Comparison of ENCODE assay signal across 16 cellular contexts in genomic region chr3:131729561-131729960, GRCh38.
A peak's percentile ranks its signal among the peaks of the same experiment; 100 is the strongest.
DNase-seq lines count a peak whose midpoint lies in the region; ATAC-seq, FAIRE-seq and TF ChIP-seq lines count a peak whose summit lies in the region.
"Had no signal": no experiment of that assay in that cellular context is flagged by ENCODE, and none has a peak within 500 bp of the region (broad histone marks: within the 10 kb centered on the region; RNA-seq: fewer than 3 reads in every experiment).

No MANE protein-coding gene starts in this region.

- BruUV-seq in PC-3 (replicated peaks; lab: Mats Ljungman, UMichigan), result no TSS peak

- H3K9me2 ChIP-seq in PC-3 (replicated peaks; ENCODE audit: low read length), result no peaks in the 10 kb centered on the region

- no peak overlapping the region for H2AFZ ChIP-seq in PC-3 (ENCODE audit: low read length)

- peak overlapping the region; percentile 39 to 48; a peak in 2 of 6 replicates for H3K27ac ChIP-seq in A549
- peak overlapping the region; percentile 53 for H3K27ac ChIP-seq in PC-3 (ENCODE audit: low read length)
- no peak overlapping the region for H3K27ac ChIP-seq in right cardiac atrium (ENCODE audit: low read length)
- H3K27ac ChIP-seq in uterus, result no peak overlapping the region
- H3K27ac ChIP-seq: BLaER1 treated with 17β-estradiol and CSF1 and Interleukin-3, amounts not matched to agents 10 nM and 100 nM had no signal

- H3K27me3 ChIP-seq in PC-3 (ENCODE audit: low read length) (no peaks in the 10 kb centered on the region), right cardiac atrium (ENCODE audit: control insufficient read depth, insufficient read depth) (no peaks in the 10 kb centered on the region), uterus (no peaks in the 10 kb centered on the region)
- H3K27me3 ChIP-seq: BLaER1 treated with 17β-estradiol and CSF1 and Interleukin-3, amounts not matched to agents 10 nM and 100 nM had no signal

- H3K36me3 ChIP-seq in PC-3 (ENCODE audit: low read depth, low read length) (no peaks in the 10 kb centered on the region), uterus (no peaks in the 10 kb centered on the region)
- H3K36me3 ChIP-seq: BLaER1 treated with 17β-estradiol and CSF1 and Interleukin-3, amounts not matched to agents 10 nM and 100 nM had no signal

- ATAC-seq in A549 (no peak), PC-3 (peak; percentile 18; the same call in 1 of the 2 replicates), right cardiac atrium (no peak)
- ATAC-seq: T-cell had no signal

- H3K9me3 ChIP-seq in A549 (no peaks in the 10 kb centered on the region), PC-3 (ENCODE audit: low read length) (no peaks in the 10 kb centered on the region), right cardiac atrium (ENCODE audit: control insufficient read depth, low read length) (no peaks in the 10 kb centered on the region), uterus (no peaks in the 10 kb centered on the region)
- H3K9me3 ChIP-seq: BLaER1 treated with 17β-estradiol and CSF1 and Interleukin-3, amounts not matched to agents 10 nM and 100 nM had no signal

- TF ChIP-seq RAD21 in A549 (conservative IDR thresholded peaks at IDR 0.05 in 1 of 2, IDR thresholded peaks at IDR 0.05 in 1 of 2), result no peak

- TF ChIP-seq CTCF in A549 (IDR thresholded peaks at IDR 0.05), result no peak
- no peak for TF ChIP-seq CTCF in PC-3 (conservative IDR thresholded peaks at IDR 0.05; ENCODE audit: low read depth, low read length)
- no peak for TF ChIP-seq CTCF in fibroblast of the aortic adventitia (IDR thresholded peaks at IDR 0.05; ENCODE audit: insufficient read depth, low read length)
- TF ChIP-seq CTCF in uterus (IDR thresholded peaks at IDR 0.05), result no peak

- peaks cover 5% of the 10 kb centered on the region for H3F3A ChIP-seq in PC-3 (ENCODE audit: low read length, unreplicated experiment)

- DNase-seq in A549 (ENCODE audit: low read depth in 1 of 2, low spot score in 1 of 2) (no peak), EH (ENCODE audit: low read depth) (peak; percentile 19), PC-3 (no peak), fibroblast of the aortic adventitia (ENCODE audit: low read depth) (peak; percentile 16), right cardiac atrium (no peak), NCI-H1694 treated with DMSO at 0.1 percent for 48 hours (lab: John Stamatoyannopoulos, UW) (no peak), uterus (no peak)
- DNase-seq: DMS 273 treated with DMSO at 0.1 percent for 48 hours; NCI-H1092; NCI-H187; NCI-H2171 treated with DMSO at 0.1 percent for 48 hours; NCI-H510A; NK-92 treated with Interleukin-12 subunit alpha and Interleukin-12 subunit beta, amount 100 ng/mL, for 24 hours; T-cell had no signal

- no peaks in the 10 kb centered on the region for H4K20me1 ChIP-seq in PC-3 (ENCODE audit: low read length)
- H4K20me1 ChIP-seq: BLaER1 treated with 17β-estradiol and CSF1 and Interleukin-3, amounts not matched to agents 10 nM and 100 nM had no signal

- H3K4me2 ChIP-seq in A549 (peak overlapping the region; percentile 58), PC-3 (ENCODE audit: low read length) (peak overlapping the region; percentile 30; the same call in 1 of the 2 replicates)
- H3K4me2 ChIP-seq: BLaER1 treated with 17β-estradiol and CSF1 and Interleukin-3, amounts not matched to agents 10 nM and 100 nM had no signal

- TF ChIP-seq EP300 in A549 (IDR thresholded peaks at IDR 0.05), result no peak

- H3K4me1 ChIP-seq in A549, result peaks cover 16% of the 10 kb centered on the region
- peaks cover 13% of the 10 kb centered on the region for H3K4me1 ChIP-seq in PC-3 (ENCODE audit: insufficient read depth, low read length)
- no peaks in the 10 kb centered on the region for H3K4me1 ChIP-seq in right cardiac atrium (ENCODE audit: control insufficient read depth, insufficient read depth, low read length)
- H3K4me1 ChIP-seq in uterus, result no peaks in the 10 kb centered on the region

- TF ChIP-seq POLR2A in A549 (IDR thresholded peaks at IDR 0.05; ENCODE audit: low read length), result no peak
- no peak for TF ChIP-seq POLR2A in uterus (IDR thresholded peaks at IDR 0.05)

- POLR2A ChIA-PET in A549 (lab: Yijun Ruan, JAX), result no interaction called here
- POLR2A ChIA-PET in PC-3 (lab: Charles Lee; ENCODE audit: unreplicated experiment), result no interaction called here

- CTCF ChIA-PET in A549 (lab: Yijun Ruan, JAX), result no interaction called here
- CTCF ChIA-PET in PC-3 (lab: Charles Lee), result no interaction called here

- H3K79me2 ChIP-seq in PC-3 (ENCODE audit: low read length), result no peaks in the 10 kb centered on the region

- H3K9ac ChIP-seq in PC-3 (ENCODE audit: low read length), result no peak overlapping the region
- H3K9ac ChIP-seq: BLaER1 treated with 17β-estradiol and CSF1 and Interleukin-3, amounts not matched to agents 10 nM and 100 nM had no signal

- intact Hi-C loops in PC-3 (cut with micrococcal nuclease) (no loop called here), right cardiac atrium (cut with DNase I) (no loop called here), uterus (cut with DNase I; ENCODE audit: low total_unique reads) (no loop called here)

- no peak for FAIRE-seq in A549 (lab: Jason Lieb, UNC)
- FAIRE-seq: GM19239 had no signal

- H3K4me3 ChIP-seq in A549 (no peak overlapping the region), PC-3 (ENCODE audit: low read length) (no peak overlapping the region), fibroblast of the aortic adventitia (ENCODE audit: low read depth, low read length) (no peak overlapping the region), right cardiac atrium (ENCODE audit: low read length) (no peak overlapping the region), uterus (no peak overlapping the region)
- H3K4me3 ChIP-seq: BLaER1 treated with 17β-estradiol and CSF1 and Interleukin-3, amounts not matched to agents 10 nM and 100 nM had no signal

- 100% methylated on average over 1 of the region's 1 CpG for WGBS in A549 (ENCODE audit: missing lambda C conversion rate)
- 97% methylated on average over 1 of the region's 1 CpG for WGBS in right cardiac atrium

TF ChIP-seq in A549, 52 proteins besides CTCF, POLR2A, EP300 and RAD21:
- TF ChIP-seq CEBPB (IDR thresholded peaks at IDR 0.05), result no peak; a peak in 1 of 4 replicates
- no peak for TF ChIP-seq USF2 (IDR thresholded peaks at IDR 0.05)
- TF ChIP-seq HDAC2 (IDR thresholded peaks at IDR 0.05), result no peak
- TF ChIP-seq RARB (CRISPR knock-in tag; IDR thresholded peaks at IDR 0.05), result no peak

Comparison
In these comparisons a context has a peak if more than half of its experiments do, and no peak if none do; other contexts are left out.
1. DNase-seq: peak in EH (single experiment) and fibroblast of the aortic adventitia (single experiment); none in A549 (0 of 2), PC-3 (single experiment), right cardiac atrium (0 of 3), NCI-H1694 treated with DMSO at 0.1 percent for 48 hours (single experiment) and uterus (0 of 2).
2. H3K27ac ChIP-seq: peak in A549 (2 of 2) and PC-3 (single experiment); none in right cardiac atrium (single experiment) and uterus (0 of 2).